ENCODE assay signal across 11 cellular contexts in the genomic region with DNA sequence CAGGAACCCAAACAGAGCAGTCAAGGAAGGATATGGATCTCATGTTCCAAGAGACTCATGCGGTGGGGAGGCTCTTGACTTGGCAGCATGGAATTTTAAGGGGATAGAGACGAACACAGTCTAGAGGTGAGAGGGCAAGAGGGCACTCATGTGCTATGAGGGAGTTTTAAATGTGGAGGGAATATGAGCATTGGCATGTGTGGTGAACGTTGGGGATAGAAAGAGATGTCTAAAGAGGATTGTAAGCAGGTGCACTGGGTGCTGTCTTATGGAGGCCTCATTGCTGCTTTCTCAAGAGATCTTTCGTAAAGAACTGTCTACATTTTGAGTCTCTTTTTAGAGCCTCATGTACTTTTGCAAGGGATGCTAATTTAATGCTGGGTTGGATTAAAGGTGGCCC.
"Had no signal": no experiment of that assay in that cellular context is flagged by ENCODE, and none has a peak within 500 bp of the region (broad histone marks: within the 10 kb centered on the region; RNA-seq: fewer than 3 reads in every experiment).

No MANE protein-coding gene starts in this region.

- H3K27ac ChIP-seq: GM23248 had no signal

- H3K4me1 ChIP-seq: HAP-1 had no signal

- H3K9me3 Mint-ChIP-seq: GM23338, H9 had no signal

- H2AFZ ChIP-seq: GM23248, GM23338 had no signal

- H3K9ac ChIP-seq: GM23248 had no signal

- FAIRE-seq: H1, H54 had no signal

- H3K4me3 Mint-ChIP-seq: GM23338, H9, HFFc6 had no signal

- H3K36me3 ChIP-seq: HAP-1 had no signal

- H3K4me1 Mint-ChIP-seq: GM23338, H9 had no signal

- H3K4me3 ChIP-seq: GM23248, GM23338, HAP-1 had no signal

- H3K4me2 ChIP-seq: GM23338 had no signal

- H3K9me3 ChIP-seq: HAP-1 had no signal

- H3K27ac Mint-ChIP-seq: GM23338, H9, HFFc6 had no signal

- DNase-seq: GM23248, GOT3, H7, H9, HCEC 1CT, HFFc6 had no signal

- ATAC-seq: GM23338, HCT116 had no signal
